2 cellular contexts compared by ENCODE assay signal in the genomic region with DNA sequence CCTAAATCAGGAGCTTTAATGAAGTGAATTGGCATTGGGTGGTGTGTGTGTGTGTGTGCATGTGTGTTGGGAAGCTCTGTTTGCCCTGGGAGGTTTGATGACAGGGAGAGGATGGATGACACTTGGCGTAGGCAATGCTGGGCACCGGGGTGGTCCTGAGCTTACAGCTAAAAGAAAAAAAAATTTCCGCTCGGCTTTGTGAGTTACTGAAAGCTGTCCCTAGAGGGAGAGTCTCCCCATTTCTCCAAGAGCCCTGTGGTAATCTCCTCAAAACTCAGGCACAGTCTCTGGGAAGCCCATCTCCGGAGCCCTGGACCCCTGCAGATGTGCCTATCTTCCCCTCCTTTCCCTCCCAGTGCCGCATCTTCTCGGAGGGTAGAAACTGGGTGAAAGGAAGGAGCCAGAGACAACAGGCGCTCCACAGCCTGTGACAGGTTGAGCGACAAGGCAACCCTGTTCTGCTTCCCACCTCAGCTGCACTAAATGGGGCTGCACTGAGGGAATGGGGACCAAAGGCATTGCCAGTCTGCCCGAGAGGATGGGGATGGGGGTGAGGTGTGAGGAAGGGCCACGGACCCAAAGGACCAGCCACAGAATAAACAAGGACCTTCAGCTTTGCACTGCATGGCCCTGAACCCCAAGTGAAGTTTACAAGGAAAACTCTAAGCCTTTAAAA.
TF ChIP-seq lines count a peak whose summit lies in the region.

No MANE protein-coding gene starts in this region.

TF ChIP-seq in SK-N-SH, 30 proteins besides CTCF, POLR2A, EP300 and RAD21 (continued from another document):
- TF ChIP-seq, protein P1, sequence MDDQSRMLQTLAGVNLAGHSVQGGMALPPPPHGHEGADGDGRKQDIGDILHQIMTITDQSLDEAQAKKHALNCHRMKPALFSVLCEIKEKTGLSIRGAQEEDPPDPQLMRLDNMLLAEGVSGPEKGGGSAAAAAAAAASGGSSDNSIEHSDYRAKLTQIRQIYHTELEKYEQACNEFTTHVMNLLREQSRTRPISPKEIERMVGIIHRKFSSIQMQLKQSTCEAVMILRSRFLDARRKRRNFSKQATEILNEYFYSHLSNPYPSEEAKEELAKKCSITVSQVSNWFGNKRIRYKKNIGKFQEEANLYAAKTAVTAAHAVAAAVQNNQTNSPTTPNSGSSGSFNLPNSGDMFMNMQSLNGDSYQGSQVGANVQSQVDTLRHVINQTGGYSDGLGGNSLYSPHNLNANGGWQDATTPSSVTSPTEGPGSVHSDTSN (IDR thresholded peaks at IDR 0.05), result no peak
- TF ChIP-seq GATA2 (CRISPR knock-in tag; IDR thresholded peaks at IDR 0.05) (no peak), TAF1 (IDR thresholded peaks at IDR 0.05; ENCODE audit: borderline replicate concordance, low read depth, low read length) (no peak), RCOR1 (IDR thresholded peaks at IDR 0.05; ENCODE audit: low read length) (no peak), EZH2phosphoT487 (IDR thresholded peaks at IDR 0.05; ENCODE audit: borderline replicate concordance, low read depth) (no peak)
- TF ChIP-seq, protein P2, sequence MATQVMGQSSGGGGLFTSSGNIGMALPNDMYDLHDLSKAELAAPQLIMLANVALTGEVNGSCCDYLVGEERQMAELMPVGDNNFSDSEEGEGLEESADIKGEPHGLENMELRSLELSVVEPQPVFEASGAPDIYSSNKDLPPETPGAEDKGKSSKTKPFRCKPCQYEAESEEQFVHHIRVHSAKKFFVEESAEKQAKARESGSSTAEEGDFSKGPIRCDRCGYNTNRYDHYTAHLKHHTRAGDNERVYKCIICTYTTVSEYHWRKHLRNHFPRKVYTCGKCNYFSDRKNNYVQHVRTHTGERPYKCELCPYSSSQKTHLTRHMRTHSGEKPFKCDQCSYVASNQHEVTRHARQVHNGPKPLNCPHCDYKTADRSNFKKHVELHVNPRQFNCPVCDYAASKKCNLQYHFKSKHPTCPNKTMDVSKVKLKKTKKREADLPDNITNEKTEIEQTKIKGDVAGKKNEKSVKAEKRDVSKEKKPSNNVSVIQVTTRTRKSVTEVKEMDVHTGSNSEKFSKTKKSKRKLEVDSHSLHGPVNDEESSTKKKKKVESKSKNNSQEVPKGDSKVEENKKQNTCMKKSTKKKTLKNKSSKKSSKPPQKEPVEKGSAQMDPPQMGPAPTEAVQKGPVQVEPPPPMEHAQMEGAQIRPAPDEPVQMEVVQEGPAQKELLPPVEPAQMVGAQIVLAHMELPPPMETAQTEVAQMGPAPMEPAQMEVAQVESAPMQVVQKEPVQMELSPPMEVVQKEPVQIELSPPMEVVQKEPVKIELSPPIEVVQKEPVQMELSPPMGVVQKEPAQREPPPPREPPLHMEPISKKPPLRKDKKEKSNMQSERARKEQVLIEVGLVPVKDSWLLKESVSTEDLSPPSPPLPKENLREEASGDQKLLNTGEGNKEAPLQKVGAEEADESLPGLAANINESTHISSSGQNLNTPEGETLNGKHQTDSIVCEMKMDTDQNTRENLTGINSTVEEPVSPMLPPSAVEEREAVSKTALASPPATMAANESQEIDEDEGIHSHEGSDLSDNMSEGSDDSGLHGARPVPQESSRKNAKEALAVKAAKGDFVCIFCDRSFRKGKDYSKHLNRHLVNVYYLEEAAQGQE (IDR thresholded peaks at IDR 0.05; ENCODE audit: low read depth, low read length), result no peak

TF ChIP-seq in SK-N-SH treated with all-trans-retinoic acid at 6 μM for 48 hours, 23 proteins besides CTCF, POLR2A, EP300 and RAD21 (continued from another document):
- TF ChIP-seq, protein P3, sequence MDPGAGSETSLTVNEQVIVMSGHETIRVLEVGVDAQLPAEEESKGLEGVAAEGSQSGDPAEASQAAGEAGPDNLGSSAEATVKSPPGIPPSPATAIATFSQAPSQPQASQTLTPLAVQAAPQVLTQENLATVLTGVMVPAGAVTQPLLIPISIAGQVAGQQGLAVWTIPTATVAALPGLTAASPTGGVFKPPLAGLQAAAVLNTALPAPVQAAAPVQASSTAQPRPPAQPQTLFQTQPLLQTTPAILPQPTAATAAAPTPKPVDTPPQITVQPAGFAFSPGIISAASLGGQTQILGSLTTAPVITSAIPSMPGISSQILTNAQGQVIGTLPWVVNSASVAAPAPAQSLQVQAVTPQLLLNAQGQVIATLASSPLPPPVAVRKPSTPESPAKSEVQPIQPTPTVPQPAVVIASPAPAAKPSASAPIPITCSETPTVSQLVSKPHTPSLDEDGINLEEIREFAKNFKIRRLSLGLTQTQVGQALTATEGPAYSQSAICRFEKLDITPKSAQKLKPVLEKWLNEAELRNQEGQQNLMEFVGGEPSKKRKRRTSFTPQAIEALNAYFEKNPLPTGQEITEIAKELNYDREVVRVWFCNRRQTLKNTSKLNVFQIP (CRISPR knock-in tag; IDR thresholded peaks at IDR 0.05; ENCODE audit: borderline replicate concordance, low read depth), result no peak
- no peak for TF ChIP-seq ZFP30 (CRISPR knock-in tag; IDR thresholded peaks at IDR 0.05)
- TF ChIP-seq, protein P4, sequence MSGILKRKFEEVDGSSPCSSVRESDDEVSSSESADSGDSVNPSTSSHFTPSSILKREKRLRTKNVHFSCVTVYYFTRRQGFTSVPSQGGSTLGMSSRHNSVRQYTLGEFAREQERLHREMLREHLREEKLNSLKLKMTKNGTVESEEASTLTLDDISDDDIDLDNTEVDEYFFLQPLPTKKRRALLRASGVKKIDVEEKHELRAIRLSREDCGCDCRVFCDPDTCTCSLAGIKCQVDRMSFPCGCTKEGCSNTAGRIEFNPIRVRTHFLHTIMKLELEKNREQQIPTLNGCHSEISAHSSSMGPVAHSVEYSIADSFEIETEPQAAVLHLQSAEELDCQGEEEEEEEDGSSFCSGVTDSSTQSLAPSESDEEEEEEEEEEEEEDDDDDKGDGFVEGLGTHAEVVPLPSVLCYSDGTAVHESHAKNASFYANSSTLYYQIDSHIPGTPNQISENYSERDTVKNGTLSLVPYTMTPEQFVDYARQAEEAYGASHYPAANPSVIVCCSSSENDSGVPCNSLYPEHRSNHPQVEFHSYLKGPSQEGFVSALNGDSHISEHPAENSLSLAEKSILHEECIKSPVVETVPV (CRISPR knock-in tag; IDR thresholded peaks at IDR 0.05), result no peak
- TF ChIP-seq, protein P5, sequence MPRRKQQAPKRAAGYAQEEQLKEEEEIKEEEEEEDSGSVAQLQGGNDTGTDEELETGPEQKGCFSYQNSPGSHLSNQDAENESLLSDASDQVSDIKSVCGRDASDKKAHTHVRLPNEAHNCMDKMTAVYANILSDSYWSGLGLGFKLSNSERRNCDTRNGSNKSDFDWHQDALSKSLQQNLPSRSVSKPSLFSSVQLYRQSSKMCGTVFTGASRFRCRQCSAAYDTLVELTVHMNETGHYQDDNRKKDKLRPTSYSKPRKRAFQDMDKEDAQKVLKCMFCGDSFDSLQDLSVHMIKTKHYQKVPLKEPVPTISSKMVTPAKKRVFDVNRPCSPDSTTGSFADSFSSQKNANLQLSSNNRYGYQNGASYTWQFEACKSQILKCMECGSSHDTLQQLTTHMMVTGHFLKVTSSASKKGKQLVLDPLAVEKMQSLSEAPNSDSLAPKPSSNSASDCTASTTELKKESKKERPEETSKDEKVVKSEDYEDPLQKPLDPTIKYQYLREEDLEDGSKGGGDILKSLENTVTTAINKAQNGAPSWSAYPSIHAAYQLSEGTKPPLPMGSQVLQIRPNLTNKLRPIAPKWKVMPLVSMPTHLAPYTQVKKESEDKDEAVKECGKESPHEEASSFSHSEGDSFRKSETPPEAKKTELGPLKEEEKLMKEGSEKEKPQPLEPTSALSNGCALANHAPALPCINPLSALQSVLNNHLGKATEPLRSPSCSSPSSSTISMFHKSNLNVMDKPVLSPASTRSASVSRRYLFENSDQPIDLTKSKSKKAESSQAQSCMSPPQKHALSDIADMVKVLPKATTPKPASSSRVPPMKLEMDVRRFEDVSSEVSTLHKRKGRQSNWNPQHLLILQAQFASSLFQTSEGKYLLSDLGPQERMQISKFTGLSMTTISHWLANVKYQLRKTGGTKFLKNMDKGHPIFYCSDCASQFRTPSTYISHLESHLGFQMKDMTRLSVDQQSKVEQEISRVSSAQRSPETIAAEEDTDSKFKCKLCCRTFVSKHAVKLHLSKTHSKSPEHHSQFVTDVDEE (CRISPR knock-in tag; IDR thresholded peaks at IDR 0.05), result no peak
- TF ChIP-seq, protein P6, sequence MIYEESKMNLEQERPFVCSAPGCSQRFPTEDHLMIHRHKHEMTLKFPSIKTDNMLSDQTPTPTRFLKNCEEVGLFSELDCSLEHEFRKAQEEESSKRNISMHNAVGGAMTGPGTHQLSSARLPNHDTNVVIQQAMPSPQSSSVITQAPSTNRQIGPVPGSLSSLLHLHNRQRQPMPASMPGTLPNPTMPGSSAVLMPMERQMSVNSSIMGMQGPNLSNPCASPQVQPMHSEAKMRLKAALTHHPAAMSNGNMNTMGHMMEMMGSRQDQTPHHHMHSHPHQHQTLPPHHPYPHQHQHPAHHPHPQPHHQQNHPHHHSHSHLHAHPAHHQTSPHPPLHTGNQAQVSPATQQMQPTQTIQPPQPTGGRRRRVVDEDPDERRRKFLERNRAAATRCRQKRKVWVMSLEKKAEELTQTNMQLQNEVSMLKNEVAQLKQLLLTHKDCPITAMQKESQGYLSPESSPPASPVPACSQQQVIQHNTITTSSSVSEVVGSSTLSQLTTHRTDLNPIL (CRISPR knock-in tag; IDR thresholded peaks at IDR 0.05; ENCODE audit: low read depth), result no peak
- no peak for TF ChIP-seq BACH2 (CRISPR knock-in tag; IDR thresholded peaks at IDR 0.05; ENCODE audit: borderline replicate concordance)
- TF ChIP-seq RARB (CRISPR knock-in tag; IDR thresholded peaks at IDR 0.05), result no peak
